8 cellular contexts compared by ENCODE assay signal in the genomic region with DNA sequence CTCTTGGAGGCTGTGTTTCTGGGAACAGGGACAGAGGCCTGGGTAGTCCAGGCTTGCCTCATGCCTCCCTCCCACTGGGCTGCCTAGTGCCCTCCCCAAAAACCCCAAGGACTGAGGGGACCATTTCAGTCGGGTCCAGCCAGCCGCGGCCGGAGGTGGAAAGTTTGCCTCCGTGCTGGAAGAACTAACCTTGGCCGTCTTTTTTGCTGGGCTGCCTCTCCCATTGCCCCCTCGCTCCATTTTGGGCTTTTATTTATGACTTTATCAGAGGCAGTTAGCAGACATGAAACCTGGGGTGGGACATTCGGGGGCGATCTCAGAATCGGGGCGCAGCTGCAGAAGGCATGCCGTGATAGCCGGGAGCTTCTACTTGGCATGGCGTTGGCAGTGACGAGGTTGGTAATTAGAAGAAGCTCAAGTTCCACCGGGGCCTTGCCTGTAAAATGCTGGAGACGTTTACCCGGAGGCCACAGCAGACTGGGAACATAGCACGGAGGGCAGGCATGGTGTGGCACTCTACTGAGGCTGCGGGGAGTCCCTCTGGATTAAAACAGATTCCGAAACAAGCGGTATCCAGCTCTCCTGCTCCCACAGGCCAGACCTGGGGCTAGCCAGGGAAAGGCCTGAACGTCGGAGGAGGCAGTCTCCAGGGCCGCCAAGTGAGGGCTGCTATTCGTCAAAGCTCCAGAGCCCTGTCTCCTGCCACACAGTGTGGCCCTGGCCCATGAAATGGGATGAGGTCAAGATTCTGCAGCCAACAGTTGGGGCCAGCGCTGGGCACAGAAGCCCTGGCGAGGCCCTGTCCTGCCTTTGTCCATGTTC.
DNase-seq lines count a peak whose midpoint lies in the region; ATAC-seq and TF ChIP-seq lines count a peak whose summit lies in the region.

No MANE protein-coding gene starts in this region.

- WGBS in heart right ventricle, 2 donors = 6 to 7% methylated on average over 28 of the region's 28 CpGs
- WGBS in spleen, 5 donors = 55 to 73% (median 67%) methylated on average over 27 to 28 of the region's 28 CpGs

- DNase-seq in NCI-H1436 (lab: John Stamatoyannopoulos, UW) (peak; percentile 28), NCI-H1436 treated with DMSO at 0.1 percent for 48 hours (lab: John Stamatoyannopoulos, UW) (no peak), heart right ventricle (peak; percentile 51 to 61), spleen (peak; percentile 75), NCI-H226 (no peak)

- H3K36me3 ChIP-seq in heart right ventricle (peaks cover 0 to 27% (median 0%) of the 10 kb centered on the region in 9 donors), spleen (peaks cover 0 to 46% (median 5%) of the 10 kb centered on the region in 6 donors)

- no peak for TF ChIP-seq POLR2A in spleen (IDR thresholded peaks at IDR 0.05)

- intact Hi-C loops in heart right ventricle (cut with DNase I) (loop anchor here in 7 of 10 donors (5.0 to 10.0 kb wide), 5 partner anchors 33 to 67 kb away; no protein-coding TSS in a partner anchor), spleen (cut with DNase I; ENCODE audit: low total_unique reads) (loop anchor here (10.0 kb wide), 1 partner anchor 69 kb away; no protein-coding TSS in a partner anchor)

- peak overlapping the region; percentile 68 for H3K4me3 ChIP-seq in WI38 (ENCODE audit: low read depth, low read length)
- H3K4me3 ChIP-seq in heart right ventricle = peak overlapping the region; percentile 57 to 98 (median 83)
- peak overlapping the region; percentile 47 to 97 (median 76) for H3K4me3 ChIP-seq in spleen

- peak overlapping the region; percentile 93 to 100 (median 98) for H3K27ac ChIP-seq in heart right ventricle
- peak overlapping the region; percentile 73 to 98 (median 94) for H3K27ac ChIP-seq in spleen

- no peaks in the 10 kb centered on the region for H3K9me3 ChIP-seq in heart right ventricle
- H3K9me3 ChIP-seq in spleen = no peaks in the 10 kb centered on the region

- TF ChIP-seq CTCF in WI38 (IDR thresholded peaks at IDR 0.05; ENCODE audit: low read depth, low read length) (no peak), heart right ventricle (IDR thresholded peaks at IDR 0.05) (no peak), spleen (IDR thresholded peaks at IDR 0.05 in 8 of 11, conservative IDR thresholded peaks at IDR 0.05 in 3 of 11) (no peak)

- ATAC-seq in heart right ventricle = peak in 7 of 8 donors; percentile 0 to 29 (median 13)
- ATAC-seq in HG02798 (IDR thresholded peaks at IDR 0.05; ENCODE audit: poor library complexity, unreplicated experiment) = no peak
- ATAC-seq in HG03432 (IDR thresholded peaks at IDR 0.05; ENCODE audit: unreplicated experiment) = no peak

- H3K4me1 ChIP-seq in heart right ventricle = peaks cover 14 to 78% (median 58%) of the 10 kb centered on the region in 9 donors
- H3K4me1 ChIP-seq in spleen = peaks cover 13 to 87% (median 82%) of the 10 kb centered on the region in 6 donors

- H3K27me3 ChIP-seq in heart right ventricle = no peaks in the 10 kb centered on the region
- H3K27me3 ChIP-seq in spleen (replicated peaks in 1 of 7) = peaks cover 0 to 3% (median 0%) of the 10 kb centered on the region in 7 donors

Comparison
In these comparisons a context has a peak if more than half of its experiments do, and no peak if none do; other contexts are left out.
1. DNase-seq: peak in NCI-H1436 (single experiment), heart right ventricle (2 of 2) and spleen (single experiment); none in NCI-H1436 treated with DMSO at 0.1 percent for 48 hours (single experiment) and NCI-H226 (single experiment).
2. ATAC-seq: peak in heart right ventricle (7 of 8); none in HG02798 (single experiment) and HG03432 (single experiment).
3. Peak in every context shown above with its lines, with median percentiles within 50 percentile points of each other: H3K4me3 ChIP-seq.